In genomic region chr20:577167-577791, GRCh38 we compare ENCODE assay signal across 9 cellular contexts. TPM values are rescaled to one million over a fixed set of nuclear protein-coding genes. Genes with fewer than 3 reads are reported as not detected.
DNase-seq lines count a peak whose midpoint lies in the region; ATAC-seq, FAIRE-seq and TF ChIP-seq lines count a peak whose summit lies in the region.
"Had no signal": no experiment of that assay in that cellular context is flagged by ENCODE, and none has a peak within 500 bp of the region (broad histone marks: within the 10 kb centered on the region; RNA-seq: fewer than 3 reads in every experiment).

No MANE protein-coding gene starts in this region.

- H3K27me3 Mint-ChIP-seq in glutamatergic neuron (ENCODE audit: unreplicated experiment) = peaks cover 6% of the 10 kb centered on the region

- H3K9me3 Mint-ChIP-seq in glutamatergic neuron (ENCODE audit: unreplicated experiment) = peaks cover 15% of the 10 kb centered on the region

- H3K27ac Mint-ChIP-seq in glutamatergic neuron (ENCODE audit: unreplicated experiment) = peak overlapping the region; percentile 83

- H3K36me3 Mint-ChIP-seq in glutamatergic neuron (ENCODE audit: unreplicated experiment) = no peaks in the 10 kb centered on the region

- ATAC-seq in HG02973 (IDR thresholded peaks at IDR 0.05; ENCODE audit: unreplicated experiment) (no peak), HG02981 (IDR thresholded peaks at IDR 0.05; ENCODE audit: unreplicated experiment) (no peak), GM19324 (IDR thresholded peaks at IDR 0.05; ENCODE audit: low FRiP score, unreplicated experiment) (no peak)

- no peak for FAIRE-seq in D721Med (lab: Jason Lieb, UNC)

- no peak for DNase-seq in D721Med (ENCODE audit: insufficient read length, low spot score)
- DNase-seq in Jurkat, Clone E6-1 (ENCODE audit: low read depth, low spot score) = peak; percentile 39
- DNase-seq in SK-MEL-5 (ENCODE audit: low read depth, low spot score) = peak; percentile 85
- DNase-seq in glutamatergic neuron = peak; percentile 28
- no peak for DNase-seq in NCI-H1105 (lab: John Stamatoyannopoulos, UW)
- DNase-seq: NCI-H226 had no signal

- H3K4me3 ChIP-seq in Jurkat, Clone E6-1 (ENCODE audit: low read length) = no peak overlapping the region

- H3K4me1 Mint-ChIP-seq in glutamatergic neuron (ENCODE audit: low read depth, unreplicated experiment) = peaks cover 33% of the 10 kb centered on the region

- TF ChIP-seq CTCF in D721Med (IDR thresholded peaks at IDR 0.05; ENCODE audit: insufficient read depth, missing control alignments) = peak; percentile 19
- peak; percentile 72 for TF ChIP-seq CTCF in glutamatergic neuron (IDR thresholded peaks at IDR 0.05; ENCODE audit: partially characterized antibody, unreplicated experiment)

- in situ Hi-C loops in SK-MEL-5 (cut with HindIII; ENCODE audit: low pct_unique_long_range_greater_than_20kb, low sequenced_read_pairs) = no loop called here

- peak overlapping the region; percentile 2 for H3K4me3 Mint-ChIP-seq in glutamatergic neuron (ENCODE audit: unreplicated experiment)

RNA-seq across cellular contexts. Expression of gene TCF15, which starts 32.8 kb away (rescaled TPM):
- polyA plus RNA-seq in Jurkat, Clone E6-1 (2012; ENCODE audit: insufficient read depth, insufficient read length) = not detected
- not detected in 2 replicates for total RNA-seq in SK-MEL-5 (2014; rRNA removed; shearing (Covaris generic))
- 0.05 and 0.28 TPM in 2 replicates for polyA plus RNA-seq in SK-MEL-5 (2015; cell fraction: cytosol; rRNA removed)
- not detected in 2 replicates for polyA plus RNA-seq in SK-MEL-5 (2015; cell fraction: nucleus; rRNA removed)
- 19.7 TPM for total RNA-seq in glutamatergic neuron (ENCODE audit: unreplicated experiment)

RNA-seq across cellular contexts. Expression of gene CSNK2A1, which starts 33.7 kb away (rescaled TPM):
- polyA plus RNA-seq in Jurkat, Clone E6-1 (2012; ENCODE audit: insufficient read depth, insufficient read length) = 124 TPM
- 168 and 179 TPM in 2 replicates for total RNA-seq in SK-MEL-5 (2014; rRNA removed; shearing (Covaris generic))
- 157 and 159 TPM in 2 replicates for polyA plus RNA-seq in SK-MEL-5 (2015; cell fraction: cytosol; rRNA removed)
- polyA plus RNA-seq in SK-MEL-5 (2015; cell fraction: nucleus; rRNA removed) = 78.6 and 79.7 TPM in 2 replicates
- 214 TPM for total RNA-seq in glutamatergic neuron (ENCODE audit: unreplicated experiment)

Comparison
In these comparisons a context has a peak if more than half of its experiments do, and no peak if none do; other contexts are left out.
1. DNase-seq: peak in Jurkat, Clone E6-1 (single experiment), SK-MEL-5 (single experiment) and glutamatergic neuron (single experiment); none in D721Med (single experiment) and NCI-H1105 (single experiment).
2. RNA of gene TCF15, which starts 32.8 kb away (total RNA-seq): 19.7 TPM in glutamatergic neuron (single experiment); not detected in SK-MEL-5; every median in the first group is over 10 times any median in the second.